In genomic region chr17:44355310-44355640, GRCh38 we compare ENCODE assay signal across 9 cellular contexts. TPM values are rescaled to one million over a fixed set of nuclear protein-coding genes. Genes with fewer than 3 reads are reported as not detected.
DNase-seq lines count a peak whose midpoint lies in the region; ATAC-seq and TF ChIP-seq lines count a peak whose summit lies in the region.
"Had no signal": no experiment of that assay in that cellular context is flagged by ENCODE, and none has a peak within 500 bp of the region (broad histone marks: within the 10 kb centered on the region; RNA-seq: fewer than 3 reads in every experiment).

No MANE protein-coding gene starts in this region.

- no peak overlapping the region for H3K27ac Mint-ChIP-seq in CD8-positive, alpha-beta T cell
- no peak overlapping the region for H3K27ac Mint-ChIP-seq in activated T-helper 17 cell treated with anti-CD3 and anti-CD28 coated beads, Interleukin-2, amount 50 U/mL, for 72 hours
- H3K27ac Mint-ChIP-seq: activated T-helper 2 cell treated with anti-CD3 and anti-CD28 coated beads, Interferon-gamma antibody, Interleukin-2, Interleukin-4, amounts not matched to agents 10 μg/mL and 5 μg/mL and 100 μg/mL, durations not matched to agents 14 hours and 24 hours and 36 hours had no signal

- H3K9me3 Mint-ChIP-seq in CD8-positive, alpha-beta T cell, result no peaks in the 10 kb centered on the region
- H3K9me3 Mint-ChIP-seq in activated T-helper 17 cell treated with anti-CD3 and anti-CD28 coated beads, Interleukin-2, amount 50 U/mL, for 72 hours, result no peaks in the 10 kb centered on the region
- H3K9me3 Mint-ChIP-seq: activated T-helper 2 cell treated with anti-CD3 and anti-CD28 coated beads, Interferon-gamma antibody, Interleukin-2, Interleukin-4, amounts not matched to agents 10 μg/mL and 5 μg/mL and 100 μg/mL, durations not matched to agents 14 hours and 24 hours and 36 hours had no signal

- TF ChIP-seq CTCF in CD8-positive, alpha-beta T cell (IDR thresholded peaks at IDR 0.05), result no peak

- intact Hi-C loops in CD8-positive, alpha-beta T cell (cut with DNase I, micrococcal nuclease), result loop anchor here in 1 of 2 experiments (10.0 kb wide), 1 partner anchor 410 kb away; the partner anchor contains the start of gene PPY

- H3K4me1 Mint-ChIP-seq in CD8-positive, alpha-beta T cell (ENCODE audit: low read depth), result peaks cover 10% of the 10 kb centered on the region
- peaks cover 6% of the 10 kb centered on the region for H3K4me1 Mint-ChIP-seq in activated T-helper 17 cell treated with anti-CD3 and anti-CD28 coated beads, Interleukin-2, amount 50 U/mL, for 72 hours

- peaks cover 3% of the 10 kb centered on the region for H3K4me1 ChIP-seq in CD8-positive, alpha-beta T cell (ENCODE audit: insufficient read depth, low read length)

- no peak for DNase-seq in CD8-positive, alpha-beta T cell
- DNase-seq: brain microvascular endothelial cell, EL, NCI-H2171 had no signal

- H3K27me3 ChIP-seq in CD8-positive, alpha-beta T cell (ENCODE audit: insufficient read depth, low read length), result no peaks in the 10 kb centered on the region
- H3K27me3 ChIP-seq: brain microvascular endothelial cell had no signal

- no peaks in the 10 kb centered on the region for H3K27me3 Mint-ChIP-seq in CD8-positive, alpha-beta T cell (ENCODE audit: low read depth)
- no peaks in the 10 kb centered on the region for H3K27me3 Mint-ChIP-seq in activated T-helper 17 cell treated with anti-CD3 and anti-CD28 coated beads, Interleukin-2, amount 50 U/mL, for 72 hours

- H3K4me3 ChIP-seq in CD8-positive, alpha-beta T cell (ENCODE audit: low read depth, low read length), result no peak overlapping the region

- no peak for ATAC-seq in CD8-positive, alpha-beta T cell
- no peak for ATAC-seq in activated T-helper 17 cell treated with anti-CD3 and anti-CD28 coated beads, Interleukin-2, amount 50 U/mL, for 72 hours (replicated peaks)
- ATAC-seq in HG02588 (IDR thresholded peaks at IDR 0.05; ENCODE audit: unreplicated experiment), result no peak
- ATAC-seq in GM18861 (IDR thresholded peaks at IDR 0.05; ENCODE audit: unreplicated experiment), result no peak
- ATAC-seq: sciatic nerve had no signal

- no peaks in the 10 kb centered on the region for H3K36me3 ChIP-seq in CD8-positive, alpha-beta T cell (ENCODE audit: insufficient read depth, low read length)

- H3K27ac ChIP-seq in CD8-positive, alpha-beta T cell (ENCODE audit: low read depth, low read length), result no peak overlapping the region
- H3K27ac ChIP-seq: brain microvascular endothelial cell had no signal

- no peaks in the 10 kb centered on the region for H3K9me3 ChIP-seq in CD8-positive, alpha-beta T cell (ENCODE audit: low read length)

- H3K4me3 Mint-ChIP-seq in CD8-positive, alpha-beta T cell, result peak overlapping the region; percentile 51
- H3K4me3 Mint-ChIP-seq in activated T-helper 17 cell treated with anti-CD3 and anti-CD28 coated beads, Interleukin-2, amount 50 U/mL, for 72 hours, result peak overlapping the region; percentile 6

- CTCF ChIA-PET in CD8-positive, alpha-beta T cell (lab: Charles Lee), result interaction anchor here (0.7 to 6.3 kb wide), 7 partner anchors 7 to 145 kb away, joined by 3 to 53 read pairs (median 9); partner anchors contain the start of genes FAM171A2 and GRN

- peaks cover 5% of the 10 kb centered on the region for H3K36me3 Mint-ChIP-seq in CD8-positive, alpha-beta T cell
- H3K36me3 Mint-ChIP-seq in activated T-helper 17 cell treated with anti-CD3 and anti-CD28 coated beads, Interleukin-2, amount 50 U/mL, for 72 hours (ENCODE audit: low read depth), result peaks cover 8% of the 10 kb centered on the region

- POLR2A ChIA-PET in CD8-positive, alpha-beta T cell (lab: Charles Lee), result interaction anchor here (2.2 to 2.7 kb wide), 2 partner anchors 10 to 137 kb away, joined by 5 to 10 read pairs; partner anchors contain the start of gene GRN

RNA-seq across cellular contexts. Expression of gene FAM171A2, which starts 8.4 kb away (rescaled TPM):
- under 1 TPM; 0.24 to 0.44 TPM for total RNA-seq in CD8-positive, alpha-beta T cell
- under 1 TPM; 0.17 to 0.32 TPM for total RNA-seq in activated T-helper 17 cell treated with anti-CD3 and anti-CD28 coated beads, Interleukin-2, amount 50 U/mL, for 72 hours

RNA-seq across cellular contexts. Expression of gene GRN, which starts 10.2 kb away (rescaled TPM):
- 10 to 100 TPM in 1 of 2 experiments, 1 to 10 TPM in 1; 8.5 to 13.2 TPM for total RNA-seq in CD8-positive, alpha-beta T cell
- total RNA-seq in activated T-helper 17 cell treated with anti-CD3 and anti-CD28 coated beads, Interleukin-2, amount 50 U/mL, for 72 hours, result 10 to 100 TPM; 48.5 to 54.5 TPM

RNA-seq across cellular contexts. Expression of gene SLC25A39, which starts 30.7 kb away (rescaled TPM):
- total RNA-seq in CD8-positive, alpha-beta T cell, result 10 to 100 TPM; 73.1 to 77.7 TPM
- total RNA-seq in activated T-helper 17 cell treated with anti-CD3 and anti-CD28 coated beads, Interleukin-2, amount 50 U/mL, for 72 hours, result 100 to 1,000 TPM in 1 of 2 donors, 10 to 100 TPM in 1; 60.3 to 114 TPM

RNA-seq across cellular contexts. Expression of gene ITGA2B, which starts 34.2 kb away (rescaled TPM):
- 1 to 10 TPM in 1 of 2 experiments, under 1 TPM in 1; 0.28 to 1.1 TPM for total RNA-seq in CD8-positive, alpha-beta T cell
- total RNA-seq in activated T-helper 17 cell treated with anti-CD3 and anti-CD28 coated beads, Interleukin-2, amount 50 U/mL, for 72 hours, result 1 to 10 TPM; 2.2 to 3.7 TPM

RNA-seq across cellular contexts. Expression of gene RUNDC3A, which starts 46.9 kb away (rescaled TPM):
- under 1 TPM in 1 of 2 experiments, not detected in 1; 0.19 TPM for total RNA-seq in CD8-positive, alpha-beta T cell
- total RNA-seq in activated T-helper 17 cell treated with anti-CD3 and anti-CD28 coated beads, Interleukin-2, amount 50 U/mL, for 72 hours, result under 1 TPM; 0.41 to 0.53 TPM
